In the genomic region with DNA sequence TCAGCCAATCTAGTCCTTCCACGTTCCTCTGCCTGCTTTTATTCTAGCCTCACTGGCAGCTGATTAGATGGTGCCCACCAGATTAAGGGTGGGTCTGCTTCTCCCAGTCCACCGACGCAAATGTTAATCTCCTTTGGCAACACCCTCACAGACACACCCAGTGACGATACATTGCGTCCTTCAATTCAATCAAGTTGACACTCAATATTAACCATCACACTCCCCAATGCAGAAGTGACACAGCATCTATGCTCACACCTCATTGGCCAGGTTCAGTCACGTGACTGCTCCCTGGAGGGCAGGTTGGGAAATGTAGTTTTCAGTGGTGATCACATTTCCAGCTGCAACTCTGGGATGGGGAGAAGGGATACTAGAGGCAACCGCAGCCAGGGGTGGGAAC, we compare ENCODE assay signal across 11 cellular contexts. TPM values are rescaled to one million over a fixed set of nuclear protein-coding genes. Genes with fewer than 3 reads are reported as not detected.
A peak's percentile ranks its signal among the peaks of the same experiment; 100 is the strongest.
DNase-seq lines count a peak whose midpoint lies in the region; ATAC-seq, FAIRE-seq and TF ChIP-seq lines count a peak whose summit lies in the region.
"Had no signal": no experiment of that assay in that cellular context is flagged by ENCODE, and none has a peak within 500 bp of the region (broad histone marks: within the 10 kb centered on the region; RNA-seq: fewer than 3 reads in every experiment).

No MANE protein-coding gene starts in this region.

- DNase-seq in AG08395 (ENCODE audit: low spot score) (peak; percentile 45), Daoy (ENCODE audit: low read depth) (peak; percentile 68), fibroblast of pulmonary artery (ENCODE audit: low read depth) (peak; percentile 45), GM19239 (ENCODE audit: insufficient read length, low spot score) (no peak)
- no peak for DNase-seq in activated effector memory CD4-positive, alpha-beta T cell treated with Interleukin-2 at 50 U/mL for 16 hours

- peaks cover 70% of the 10 kb centered on the region for H3K36me3 ChIP-seq in OCI-LY1 (ENCODE audit: insufficient read depth, low read length)

- H3K4me1 ChIP-seq in OCI-LY1 (ENCODE audit: insufficient read depth, low read length, severe bottlenecking) = peaks cover 32% of the 10 kb centered on the region
- H3K4me1 ChIP-seq: parathyroid adenoma had no signal

- H4K20me1 ChIP-seq in OCI-LY1 (ENCODE audit: insufficient read depth, low read length) = no peaks in the 10 kb centered on the region

- no peak overlapping the region; the same call in 1 of the 2 replicates for H3K4me2 ChIP-seq in OCI-LY1 (ENCODE audit: low read length)

- H3K79me2 ChIP-seq in OCI-LY1 (ENCODE audit: insufficient read depth, low read length) = peaks cover 19% of the 10 kb centered on the region
- H3K79me2 ChIP-seq: parathyroid adenoma had no signal

- FAIRE-seq in GM19239 (lab: Jason Lieb, UNC) = no peak

- H3K9me3 ChIP-seq in OCI-LY1 (ENCODE audit: low read length) = no peaks in the 10 kb centered on the region

- peak overlapping the region; percentile 89 for H3K27ac ChIP-seq in OCI-LY1 (ENCODE audit: low read depth, low read length, poor library complexity, severe bottlenecking)
- H3K27ac ChIP-seq: epithelial cell of prostate, HL-60, parathyroid adenoma had no signal

- no peak for TF ChIP-seq CTCF in OCI-LY1 (IDR thresholded peaks at IDR 0.05; ENCODE audit: low read length)
- TF ChIP-seq CTCF in fibroblast of pulmonary artery (IDR thresholded peaks at IDR 0.05; ENCODE audit: low read length, missing control alignments) = no peak

- no peaks in the 10 kb centered on the region for H3K27me3 ChIP-seq in OCI-LY1 (ENCODE audit: insufficient read depth, low read length)

- H2AFZ ChIP-seq in OCI-LY1 (ENCODE audit: low read length) = no peak overlapping the region
- H2AFZ ChIP-seq: parathyroid adenoma had no signal

- ATAC-seq in GM21381 (IDR thresholded peaks at IDR 0.05; ENCODE audit: unreplicated experiment) (no peak), GM19328 (IDR thresholded peaks at IDR 0.05; ENCODE audit: unreplicated experiment) (no peak)

- H3K9me2 ChIP-seq in OCI-LY1 (ENCODE audit: low read depth, low read length) = no peaks in the 10 kb centered on the region

- H3F3A ChIP-seq in OCI-LY1 (ENCODE audit: insufficient read depth, low read length) = no peaks in the 10 kb centered on the region

- H3K4me3 ChIP-seq in OCI-LY1 (ENCODE audit: low read depth, low read length, poor library complexity, severe bottlenecking) (no peak overlapping the region), fibroblast of pulmonary artery (replicated peaks; ENCODE audit: low read depth, low read length) (no peak overlapping the region)

- no peak overlapping the region for H3K9ac ChIP-seq in OCI-LY1 (ENCODE audit: low read length)
- H3K9ac ChIP-seq: parathyroid adenoma had no signal

RNA-seq across cellular contexts. Expression of gene SUSD3, which starts 13.0 kb away (rescaled TPM):
- total RNA-seq in Daoy (2014; rRNA removed; shearing (Covaris generic)) = 0.40 and 1.3 TPM in 2 replicates

RNA-seq across cellular contexts. Expression of gene CARD19, which starts 24.6 kb away (rescaled TPM):
- total RNA-seq in Daoy (2014; rRNA removed; shearing (Covaris generic)) = 36.1 and 64.4 TPM in 2 replicates

Comparison
In these comparisons a context has a peak if more than half of its experiments do, and no peak if none do; other contexts are left out.
1. DNase-seq: peak in AG08395 (single experiment), Daoy (single experiment) and fibroblast of pulmonary artery (single experiment); none in GM19239 (single experiment) and activated effector memory CD4-positive, alpha-beta T cell treated with Interleukin-2 at 50 U/mL for 16 hours (single experiment).